In genomic region chr10:111916011-111916410, GRCh38 we compare ENCODE assay signal across 9 cellular contexts.
"Had no signal": no experiment of that assay in that cellular context is flagged by ENCODE, and none has a peak within 500 bp of the region (broad histone marks: within the 10 kb centered on the region; RNA-seq: fewer than 3 reads in every experiment).

No MANE protein-coding gene starts in this region.

- ATAC-seq: HCT116, HepG2 had no signal

- H3K27ac ChIP-seq: GM23248, HL-60 had no signal

- H3K36me3 Mint-ChIP-seq: IgD-negative memory B cell had no signal

- H3K9me3 Mint-ChIP-seq: IgD-negative memory B cell had no signal

- DNase-seq: GM23248, GOT3, H7, HFFc6, KBM-7 had no signal

- H3K27ac Mint-ChIP-seq: HFFc6, IgD-negative memory B cell had no signal

- H3K4me3 Mint-ChIP-seq: HFFc6, IgD-negative memory B cell had no signal

- H3K4me1 Mint-ChIP-seq: IgD-negative memory B cell had no signal
